ENCODE assay signal across 7 cellular contexts in the genomic region with DNA sequence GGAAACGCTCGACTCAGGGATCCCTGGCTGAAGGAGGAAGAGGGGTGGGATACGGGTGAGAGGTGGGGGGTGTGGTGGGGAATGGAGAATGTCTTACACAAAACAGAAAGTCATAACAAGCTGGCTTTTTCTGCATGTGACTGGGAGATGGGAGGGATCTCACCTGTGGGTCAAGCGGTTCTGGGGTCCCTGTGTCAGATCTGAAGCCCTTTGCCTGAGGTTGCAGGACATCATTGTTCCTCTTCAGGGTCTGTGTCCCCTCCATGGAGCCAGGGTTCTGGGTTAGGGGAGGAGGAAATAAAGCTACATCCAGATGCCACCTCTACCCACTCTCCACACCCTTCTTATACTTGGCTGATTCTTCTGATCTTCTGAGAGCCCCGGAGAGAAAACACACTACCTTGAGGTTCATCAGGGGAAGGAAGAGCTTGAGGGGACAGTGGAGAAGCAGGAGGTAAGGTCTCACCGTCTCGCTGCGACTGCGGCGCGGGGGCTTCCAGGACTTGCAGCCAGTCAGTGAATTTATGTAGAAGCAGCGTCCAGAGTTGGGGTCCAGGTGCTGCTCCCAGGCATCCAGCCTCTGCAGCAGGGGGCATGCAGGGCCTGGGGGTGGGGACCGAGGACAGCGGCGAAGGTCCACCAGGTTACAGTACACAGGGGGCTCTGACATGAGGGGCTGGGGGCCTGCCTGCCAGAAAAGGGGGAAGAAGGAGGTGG. TPM values are rescaled to one million over a fixed set of nuclear protein-coding genes. Genes with fewer than 3 reads are reported as not detected.
DNase-seq lines count a peak whose midpoint lies in the region; ATAC-seq lines count a peak whose summit lies in the region.
"Had no signal": no experiment of that assay in that cellular context is flagged by ENCODE, and none has a peak within 500 bp of the region (broad histone marks: within the 10 kb centered on the region; RNA-seq: fewer than 3 reads in every experiment).

No MANE protein-coding gene starts in this region.

- peak overlapping the region; percentile 99 for H3K4me3 Mint-ChIP-seq in activated naive CD4-positive, alpha-beta T cell treated with anti-CD3 and anti-CD28 coated beads, Interleukin-2, amount 10 ng/mL, durations not matched to agents 7 days and 5 days

- peak overlapping the region; percentile 75 for H3K4me3 ChIP-seq in effector memory CD4-positive, alpha-beta T cell (ENCODE audit: insufficient read depth, low read depth, low read length, poor library complexity, severe bottlenecking)
- peak overlapping the region; percentile 84 for H3K4me3 ChIP-seq in thymus (ENCODE audit: low read length)

- peaks cover 30% of the 10 kb centered on the region for H3K36me3 ChIP-seq in effector memory CD4-positive, alpha-beta T cell (ENCODE audit: control insufficient read depth, insufficient read depth, low read length)
- H3K36me3 ChIP-seq in thymus (ENCODE audit: control insufficient read depth, insufficient read depth), result peaks cover 32% of the 10 kb centered on the region

- peak; percentile 39 for DNase-seq in activated naive CD4-positive, alpha-beta T cell treated with anti-CD3 and anti-CD28 coated beads, Interleukin-2, amount 10 ng/mL, durations not matched to agents 7 days and 5 days
- no peak for DNase-seq in activated naive CD4-positive, alpha-beta T cell treated with anti-CD3 and anti-CD28 coated beads, Interleukin-2, amount 50 U/mL, for 16 hours
- no peak for DNase-seq in effector memory CD4-positive, alpha-beta T cell
- no peak for DNase-seq in iPS-NIHi7 (ENCODE audit: extremely low spot score)
- DNase-seq: hippocampal formation had no signal

- H3K4me1 ChIP-seq in effector memory CD4-positive, alpha-beta T cell (ENCODE audit: control insufficient read depth, insufficient read depth, low read length, poor library complexity, severe bottlenecking), result peaks cover 52% of the 10 kb centered on the region
- H3K4me1 ChIP-seq in thymus (ENCODE audit: control insufficient read depth, insufficient read depth, low read length), result peaks cover 31% of the 10 kb centered on the region

- no peak for ATAC-seq in HG03159 (IDR thresholded peaks at IDR 0.05; ENCODE audit: unreplicated experiment)

- peak overlapping the region; percentile 99 for H3K27ac Mint-ChIP-seq in activated naive CD4-positive, alpha-beta T cell treated with anti-CD3 and anti-CD28 coated beads, Interleukin-2, amount 10 ng/mL, durations not matched to agents 7 days and 5 days

- H3K36me3 Mint-ChIP-seq in activated naive CD4-positive, alpha-beta T cell treated with anti-CD3 and anti-CD28 coated beads, Interleukin-2, amount 10 ng/mL, durations not matched to agents 7 days and 5 days, result peaks cover 42% of the 10 kb centered on the region

- peaks cover 75% of the 10 kb centered on the region for H3K4me1 Mint-ChIP-seq in activated naive CD4-positive, alpha-beta T cell treated with anti-CD3 and anti-CD28 coated beads, Interleukin-2, amount 10 ng/mL, durations not matched to agents 7 days and 5 days

- CTCF ChIA-PET in activated naive CD4-positive, alpha-beta T cell treated with anti-CD3 and anti-CD28 coated beads, Interleukin-2, amount 10 ng/mL, durations not matched to agents 7 days and 5 days (lab: Charles Lee), result interaction anchor here (0.6 to 6.2 kb wide), 16 partner anchors 9 to 138 kb away, joined by 3 to 67 read pairs (median 4); a partner anchor contains a TSS

- no peaks in the 10 kb centered on the region for H3K27me3 Mint-ChIP-seq in activated naive CD4-positive, alpha-beta T cell treated with anti-CD3 and anti-CD28 coated beads, Interleukin-2, amount 10 ng/mL, durations not matched to agents 7 days and 5 days

- WGBS in thymus, result 7% methylated on average over 15 of the region's 15 CpGs

- no peaks in the 10 kb centered on the region for H3K9me3 Mint-ChIP-seq in activated naive CD4-positive, alpha-beta T cell treated with anti-CD3 and anti-CD28 coated beads, Interleukin-2, amount 10 ng/mL, durations not matched to agents 7 days and 5 days

- H3K9me3 ChIP-seq in effector memory CD4-positive, alpha-beta T cell (ENCODE audit: control insufficient read depth, low read length), result no peaks in the 10 kb centered on the region
- H3K9me3 ChIP-seq in thymus (ENCODE audit: control insufficient read depth), result no peaks in the 10 kb centered on the region

- no peaks in the 10 kb centered on the region for H3K27me3 ChIP-seq in effector memory CD4-positive, alpha-beta T cell (replicated peaks; ENCODE audit: control insufficient read depth, insufficient read depth, low read length, poor library complexity, severe bottlenecking)
- H3K27me3 ChIP-seq in thymus (ENCODE audit: control insufficient read depth, insufficient read depth), result no peaks in the 10 kb centered on the region

- peak overlapping the region; percentile 90 for H3K27ac ChIP-seq in effector memory CD4-positive, alpha-beta T cell (ENCODE audit: insufficient read depth, low read length, poor library complexity, severe bottlenecking)
- peak overlapping the region; percentile 95 for H3K27ac ChIP-seq in thymus (ENCODE audit: low read depth)

RNA-seq across cellular contexts. Expression of a gene that starts 2.5 kb away (rescaled TPM):
- 165 TPM for polyA plus RNA-seq in thymus

RNA-seq across cellular contexts. Expression of a gene that starts 10.7 kb away (rescaled TPM):
- 117 TPM for polyA plus RNA-seq in thymus

RNA-seq across cellular contexts. Expression of a gene that starts 17.6 kb away (rescaled TPM):
- polyA plus RNA-seq in thymus, result 0.71 TPM

RNA-seq across cellular contexts. Expression of a gene that starts 22.0 kb away (rescaled TPM):
- polyA plus RNA-seq in thymus, result 0.14 TPM

RNA-seq across cellular contexts. Expression of a gene that starts 42.6 kb away (rescaled TPM):
- 0.05 TPM for polyA plus RNA-seq in thymus
